1 cellular context compared by ENCODE assay signal in the genomic region with DNA sequence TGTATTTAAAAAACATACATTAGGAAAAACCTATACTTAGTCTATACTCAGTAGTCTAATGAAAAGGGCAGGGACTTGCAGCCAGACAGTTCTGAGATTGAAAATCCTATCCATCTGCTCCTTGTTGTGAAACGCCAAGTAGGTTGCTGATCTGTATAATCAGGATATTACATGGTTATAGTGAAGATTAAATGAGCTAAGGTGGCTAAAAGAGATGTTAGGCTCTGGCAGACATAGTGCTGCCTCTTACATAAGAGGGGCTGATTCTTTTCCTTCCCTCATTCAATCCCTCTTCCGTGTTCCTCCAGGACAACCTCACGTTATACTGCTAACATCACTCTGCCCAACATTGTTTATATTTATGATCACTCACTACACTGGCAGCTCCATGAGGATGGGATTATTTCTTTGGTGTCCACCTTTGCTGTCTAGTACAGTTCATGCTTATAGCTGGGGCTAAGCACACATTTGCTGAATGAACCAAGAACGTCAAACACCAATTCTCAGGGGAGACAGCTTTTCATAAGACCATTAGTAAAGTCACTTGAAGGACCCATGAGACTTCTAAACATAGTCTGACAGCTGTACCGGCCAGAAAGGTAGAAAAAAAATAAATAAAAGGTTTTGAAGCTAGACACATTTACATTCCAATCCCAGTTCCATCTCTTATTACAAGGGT.
TF ChIP-seq lines count a peak whose summit lies in the region.

No MANE protein-coding gene starts in this region.

TF ChIP-seq in SK-N-SH treated with all-trans-retinoic acid at 6 μM for 48 hours, 23 proteins besides CTCF, POLR2A, EP300 and RAD21 (continued from another document):
- TF ChIP-seq, protein P1, sequence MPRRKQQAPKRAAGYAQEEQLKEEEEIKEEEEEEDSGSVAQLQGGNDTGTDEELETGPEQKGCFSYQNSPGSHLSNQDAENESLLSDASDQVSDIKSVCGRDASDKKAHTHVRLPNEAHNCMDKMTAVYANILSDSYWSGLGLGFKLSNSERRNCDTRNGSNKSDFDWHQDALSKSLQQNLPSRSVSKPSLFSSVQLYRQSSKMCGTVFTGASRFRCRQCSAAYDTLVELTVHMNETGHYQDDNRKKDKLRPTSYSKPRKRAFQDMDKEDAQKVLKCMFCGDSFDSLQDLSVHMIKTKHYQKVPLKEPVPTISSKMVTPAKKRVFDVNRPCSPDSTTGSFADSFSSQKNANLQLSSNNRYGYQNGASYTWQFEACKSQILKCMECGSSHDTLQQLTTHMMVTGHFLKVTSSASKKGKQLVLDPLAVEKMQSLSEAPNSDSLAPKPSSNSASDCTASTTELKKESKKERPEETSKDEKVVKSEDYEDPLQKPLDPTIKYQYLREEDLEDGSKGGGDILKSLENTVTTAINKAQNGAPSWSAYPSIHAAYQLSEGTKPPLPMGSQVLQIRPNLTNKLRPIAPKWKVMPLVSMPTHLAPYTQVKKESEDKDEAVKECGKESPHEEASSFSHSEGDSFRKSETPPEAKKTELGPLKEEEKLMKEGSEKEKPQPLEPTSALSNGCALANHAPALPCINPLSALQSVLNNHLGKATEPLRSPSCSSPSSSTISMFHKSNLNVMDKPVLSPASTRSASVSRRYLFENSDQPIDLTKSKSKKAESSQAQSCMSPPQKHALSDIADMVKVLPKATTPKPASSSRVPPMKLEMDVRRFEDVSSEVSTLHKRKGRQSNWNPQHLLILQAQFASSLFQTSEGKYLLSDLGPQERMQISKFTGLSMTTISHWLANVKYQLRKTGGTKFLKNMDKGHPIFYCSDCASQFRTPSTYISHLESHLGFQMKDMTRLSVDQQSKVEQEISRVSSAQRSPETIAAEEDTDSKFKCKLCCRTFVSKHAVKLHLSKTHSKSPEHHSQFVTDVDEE (CRISPR knock-in tag; IDR thresholded peaks at IDR 0.05) = no peak
- TF ChIP-seq SNAI2 (CRISPR knock-in tag; IDR thresholded peaks at IDR 0.05) (no peak), PPARA (CRISPR knock-in tag; IDR thresholded peaks at IDR 0.05; ENCODE audit: borderline replicate concordance) (no peak), TCF4 (CRISPR knock-in tag; IDR thresholded peaks at IDR 0.05; ENCODE audit: borderline replicate concordance) (no peak), ESRRG (CRISPR knock-in tag; IDR thresholded peaks at IDR 0.05) (no peak), CSDC2 (CRISPR knock-in tag; IDR thresholded peaks at IDR 0.05) (no peak), ZNF70 (CRISPR knock-in tag; IDR thresholded peaks at IDR 0.05) (no peak), ZFP30 (CRISPR knock-in tag; IDR thresholded peaks at IDR 0.05) (no peak)
- TF ChIP-seq, protein P2, sequence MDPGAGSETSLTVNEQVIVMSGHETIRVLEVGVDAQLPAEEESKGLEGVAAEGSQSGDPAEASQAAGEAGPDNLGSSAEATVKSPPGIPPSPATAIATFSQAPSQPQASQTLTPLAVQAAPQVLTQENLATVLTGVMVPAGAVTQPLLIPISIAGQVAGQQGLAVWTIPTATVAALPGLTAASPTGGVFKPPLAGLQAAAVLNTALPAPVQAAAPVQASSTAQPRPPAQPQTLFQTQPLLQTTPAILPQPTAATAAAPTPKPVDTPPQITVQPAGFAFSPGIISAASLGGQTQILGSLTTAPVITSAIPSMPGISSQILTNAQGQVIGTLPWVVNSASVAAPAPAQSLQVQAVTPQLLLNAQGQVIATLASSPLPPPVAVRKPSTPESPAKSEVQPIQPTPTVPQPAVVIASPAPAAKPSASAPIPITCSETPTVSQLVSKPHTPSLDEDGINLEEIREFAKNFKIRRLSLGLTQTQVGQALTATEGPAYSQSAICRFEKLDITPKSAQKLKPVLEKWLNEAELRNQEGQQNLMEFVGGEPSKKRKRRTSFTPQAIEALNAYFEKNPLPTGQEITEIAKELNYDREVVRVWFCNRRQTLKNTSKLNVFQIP (CRISPR knock-in tag; IDR thresholded peaks at IDR 0.05; ENCODE audit: borderline replicate concordance, low read depth) = no peak
- TF ChIP-seq, protein P3, sequence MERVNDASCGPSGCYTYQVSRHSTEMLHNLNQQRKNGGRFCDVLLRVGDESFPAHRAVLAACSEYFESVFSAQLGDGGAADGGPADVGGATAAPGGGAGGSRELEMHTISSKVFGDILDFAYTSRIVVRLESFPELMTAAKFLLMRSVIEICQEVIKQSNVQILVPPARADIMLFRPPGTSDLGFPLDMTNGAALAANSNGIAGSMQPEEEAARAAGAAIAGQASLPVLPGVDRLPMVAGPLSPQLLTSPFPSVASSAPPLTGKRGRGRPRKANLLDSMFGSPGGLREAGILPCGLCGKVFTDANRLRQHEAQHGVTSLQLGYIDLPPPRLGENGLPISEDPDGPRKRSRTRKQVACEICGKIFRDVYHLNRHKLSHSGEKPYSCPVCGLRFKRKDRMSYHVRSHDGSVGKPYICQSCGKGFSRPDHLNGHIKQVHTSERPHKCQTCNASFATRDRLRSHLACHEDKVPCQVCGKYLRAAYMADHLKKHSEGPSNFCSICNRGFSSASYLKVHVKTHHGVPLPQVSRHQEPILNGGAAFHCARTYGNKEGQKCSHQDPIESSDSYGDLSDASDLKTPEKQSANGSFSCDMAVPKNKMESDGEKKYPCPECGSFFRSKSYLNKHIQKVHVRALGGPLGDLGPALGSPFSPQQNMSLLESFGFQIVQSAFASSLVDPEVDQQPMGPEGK (CRISPR knock-in tag; IDR thresholded peaks at IDR 0.05; ENCODE audit: borderline replicate concordance) = no peak
